7 cellular contexts compared by ENCODE assay signal in genomic region chr7:100936167-100936566, GRCh38. TPM values are rescaled to one million over a fixed set of nuclear protein-coding genes. Genes with fewer than 3 reads are reported as not detected.
"Had no signal": no experiment of that assay in that cellular context is flagged by ENCODE, and none has a peak within 500 bp of the region (broad histone marks: within the 10 kb centered on the region; RNA-seq: fewer than 3 reads in every experiment).

No MANE protein-coding gene starts in this region.

RNA-seq across cellular contexts. Expression of gene MUC3A, which starts 13.2 kb away (rescaled TPM):
- total RNA-seq: suprapubic skin, urinary bladder had no signal

RNA-seq across cellular contexts. Expression of gene MUC12, which starts 33.2 kb away (rescaled TPM):
- total RNA-seq: suprapubic skin, temporal lobe, thoracic aorta, thyroid gland, tibial nerve, upper lobe of right lung had no signal
